In genomic region chr12:104641862-104642261, GRCh38 we compare ENCODE assay signal across 1 cellular context.
TF ChIP-seq lines count a peak whose summit lies in the region.

No MANE protein-coding gene starts in this region.

TF ChIP-seq in HepG2, 621 proteins besides CTCF, POLR2A, EP300 and RAD21 (continued from another document):
- TF ChIP-seq HOMEZ (CRISPR knock-in tag; IDR thresholded peaks at IDR 0.05; ENCODE audit: low read depth): no peak
- TF ChIP-seq THYN1 (CRISPR knock-in tag; IDR thresholded peaks at IDR 0.05; ENCODE audit: borderline replicate concordance, low read depth): no peak
- no peak for TF ChIP-seq ZFP36 (IDR thresholded peaks at IDR 0.05; ENCODE audit: borderline replicate concordance, low read depth, low read length, partially characterized antibody)
- TF ChIP-seq ZNF296 (CRISPR knock-in tag; conservative IDR thresholded peaks at IDR 0.05): no peak
